1 cellular context compared by ENCODE assay signal in the genomic region with DNA sequence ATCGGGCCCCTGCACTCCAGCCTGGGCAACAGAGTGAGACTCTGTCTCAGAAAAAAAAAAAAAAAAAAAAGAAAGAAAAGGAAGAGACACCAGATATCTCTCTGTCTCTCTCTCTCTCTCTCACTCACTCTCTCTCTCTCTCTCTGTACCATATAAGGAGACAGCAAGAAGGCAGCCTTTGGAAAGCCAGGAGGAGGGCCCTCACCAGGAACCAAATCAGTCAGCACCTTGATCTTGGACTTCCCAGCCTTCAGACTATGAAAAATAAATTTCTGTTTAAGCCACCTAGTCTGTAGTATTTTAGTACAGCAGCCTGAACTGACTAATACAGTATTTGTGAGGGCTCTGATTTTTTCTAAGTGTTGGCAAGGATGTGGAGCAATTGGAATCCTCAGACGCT.
TF ChIP-seq lines count a peak whose summit lies in the region.

No MANE protein-coding gene starts in this region.

TF ChIP-seq in endothelial cell of umbilical vein, 7 proteins besides CTCF, POLR2A, EP300 and RAD21:
- TF ChIP-seq, protein P1, sequence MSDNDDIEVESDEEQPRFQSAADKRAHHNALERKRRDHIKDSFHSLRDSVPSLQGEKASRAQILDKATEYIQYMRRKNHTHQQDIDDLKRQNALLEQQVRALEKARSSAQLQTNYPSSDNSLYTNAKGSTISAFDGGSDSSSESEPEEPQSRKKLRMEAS (IDR thresholded peaks at IDR 0.05; ENCODE audit: insufficient read depth, insufficient read length) = no peak
- TF ChIP-seq POLR2AphosphoS5 (IDR thresholded peaks at IDR 0.05; ENCODE audit: insufficient read depth, low read depth, low read length) (no peak), EZH2 (IDR thresholded peaks at IDR 0.05; ENCODE audit: borderline replicate concordance, low read depth, low read length, severe bottlenecking) (no peak), GATA2 (IDR thresholded peaks at IDR 0.05; ENCODE audit: insufficient read depth, insufficient read length, low read depth, low read length) (no peak), FOS (IDR thresholded peaks at IDR 0.05; ENCODE audit: borderline replicate concordance, insufficient read depth, low read length) (no peak), JUN (IDR thresholded peaks at IDR 0.05; ENCODE audit: borderline replicate concordance, insufficient read depth, insufficient read length, low read depth) (no peak), MYC (IDR thresholded peaks at IDR 0.05; ENCODE audit: low read depth, low read length) (no peak)
TF ChIP-seq in endothelial cell of umbilical vein: peak in this region for 0.
